ENCODE assay signal across 15 cellular contexts in genomic region chr1:83017701-83018100, GRCh38.
DNase-seq lines count a peak whose midpoint lies in the region; ATAC-seq and TF ChIP-seq lines count a peak whose summit lies in the region.
"Had no signal": no experiment of that assay in that cellular context is flagged by ENCODE, and none has a peak within 500 bp of the region (broad histone marks: within the 10 kb centered on the region; RNA-seq: fewer than 3 reads in every experiment).

No MANE protein-coding gene starts in this region.

- H3K27ac ChIP-seq in cardiac muscle cell (peak overlapping the region; percentile 41), left ventricle myocardium inferior (replicated peaks) (no peak overlapping the region)
- H3K27ac ChIP-seq: BLaER1 treated with 17β-estradiol and CSF1 and Interleukin-3, amounts not matched to agents 10 nM and 100 nM had no signal

- H3K36me3 ChIP-seq in cardiac muscle cell (no peaks in the 10 kb centered on the region), left ventricle myocardium inferior (no peaks in the 10 kb centered on the region)
- H3K36me3 ChIP-seq: BLaER1 treated with 17β-estradiol and CSF1 and Interleukin-3, amounts not matched to agents 10 nM and 100 nM had no signal

- H3K9me3 ChIP-seq in cardiac muscle cell (ENCODE audit: low read depth) (no peaks in the 10 kb centered on the region), left ventricle myocardium inferior (replicated peaks) (peaks cover 23% of the 10 kb centered on the region)

- peak; percentile 58 for ATAC-seq in left ventricle myocardium superior
- ATAC-seq: CD8-positive, alpha-beta T cell; GM12878; HepG2 had no signal

- intact Hi-C loops in left ventricle myocardium inferior (cut with micrococcal nuclease) (no loop called here), left ventricle myocardium superior (cut with micrococcal nuclease) (no loop called here)

- H3K4me3 ChIP-seq in cardiac muscle cell (no peak overlapping the region), left ventricle myocardium inferior (no peak overlapping the region)
- H3K4me3 ChIP-seq: BLaER1 treated with 17β-estradiol and CSF1 and Interleukin-3, amounts not matched to agents 10 nM and 100 nM; GM12878 had no signal

- peak; percentile 33 for DNase-seq in NCI-H748 (lab: John Stamatoyannopoulos, UW; ENCODE audit: unreplicated experiment)
- no peak for DNase-seq in NCI-H748 treated with DMSO at 0.1 percent for 48 hours (lab: John Stamatoyannopoulos, UW)
- peak in 1 of 2 donors; percentile 67 for DNase-seq in cardiac muscle cell (ENCODE audit: low read depth in 1 of 2, low spot score in 1 of 2)
- no peak for DNase-seq in left ventricle myocardium inferior
- no peak for DNase-seq in left ventricle myocardium superior
- no peak for DNase-seq in pons (ENCODE audit: low spot score)
- no peak for DNase-seq in stimulated activated naive CD4-positive, alpha-beta T cell (lab: John Stamatoyannopoulos, UW)
- DNase-seq: Calu3; CD8-positive, alpha-beta T cell; DND-41; EL; H9 had no signal

- H3K27me3 ChIP-seq in cardiac muscle cell (no peaks in the 10 kb centered on the region), left ventricle myocardium inferior (ENCODE audit: low read depth) (no peaks in the 10 kb centered on the region)
- H3K27me3 ChIP-seq: BLaER1 treated with 17β-estradiol and CSF1 and Interleukin-3, amounts not matched to agents 10 nM and 100 nM had no signal

- TF ChIP-seq CTCF in cardiac muscle cell (IDR thresholded peaks at IDR 0.05; ENCODE audit: low read depth, low read length) (no peak), left ventricle myocardium inferior (IDR thresholded peaks at IDR 0.05; ENCODE audit: borderline replicate concordance) (no peak)

- H3K4me1 ChIP-seq in cardiac muscle cell (ENCODE audit: low read depth) (peaks cover 11% of the 10 kb centered on the region), left ventricle myocardium inferior (peaks cover 12% of the 10 kb centered on the region)
- H3K4me1 ChIP-seq: BLaER1 treated with 17β-estradiol and CSF1 and Interleukin-3, amounts not matched to agents 10 nM and 100 nM had no signal
